ENCODE assay signal across 12 cellular contexts in genomic region chr5:16673241-16673998, GRCh38. TPM values are rescaled to one million over a fixed set of nuclear protein-coding genes. Genes with fewer than 3 reads are reported as not detected.
DNase-seq lines count a peak whose midpoint lies in the region; FAIRE-seq and TF ChIP-seq lines count a peak whose summit lies in the region.
"Had no signal": no experiment of that assay in that cellular context is flagged by ENCODE, and none has a peak within 500 bp of the region (broad histone marks: within the 10 kb centered on the region; RNA-seq: fewer than 3 reads in every experiment).

No MANE protein-coding gene starts in this region.

- H3K9me3 ChIP-seq in small intestine (ENCODE audit: control insufficient read depth, low read depth) (no peaks in the 10 kb centered on the region), adrenal gland (replicated peaks in 1 of 3) (no peaks in the 10 kb centered on the region), WERI-Rb-1 (ENCODE audit: severe bottlenecking) (no peaks in the 10 kb centered on the region)
- H3K9me3 ChIP-seq: A549 had no signal

- 67 to 71% (median 70%) methylated on average over 13 of the region's 13 CpGs for WGBS in small intestine, 3 donors
- 81 to 84% (median 82%) methylated on average over 13 of the region's 13 CpGs for WGBS in adrenal gland, 4 donors

- TF ChIP-seq POLR2A in adrenal gland (IDR thresholded peaks at IDR 0.05): no peak

- no peak for FAIRE-seq in small intestine (lab: Jason Lieb, UNC)
- FAIRE-seq: A549, endometrium had no signal

- no peak overlapping the region for H3K4me3 ChIP-seq in small intestine (ENCODE audit: low read depth in 1 of 2, low read length in 2 of 2)
- H3K4me3 ChIP-seq in adrenal gland: no peak overlapping the region
- H3K4me3 ChIP-seq in WERI-Rb-1 (ENCODE audit: low read depth, low read length): no peak overlapping the region
- H3K4me3 ChIP-seq: A549, SK-N-MC had no signal

- no peaks in the 10 kb centered on the region for H3K27me3 ChIP-seq in small intestine (ENCODE audit: control insufficient read depth in 2 of 2, insufficient read depth in 2 of 2, low read length in 2 of 2)
- no peaks in the 10 kb centered on the region for H3K27me3 ChIP-seq in adrenal gland
- no peaks in the 10 kb centered on the region for H3K27me3 ChIP-seq in WERI-Rb-1 (ENCODE audit: insufficient read depth, low read depth, severe bottlenecking)

- DNase-seq in NCI-H2081 (lab: John Stamatoyannopoulos, UW) (peak; percentile 49 to 71), NCI-H2081 treated with DMSO at 0.1 percent for 48 hours (lab: John Stamatoyannopoulos, UW) (no peak), SHP77 (lab: John Stamatoyannopoulos, UW) (peak; percentile 68 to 76), caudate nucleus (lab: John Stamatoyannopoulos, UW) (peak in 26 of 61 donors; percentile 6 to 74 (median 42)), small intestine (no peak), adrenal gland (no peak), WERI-Rb-1 (no peak)
- peak; percentile 39 for DNase-seq in stimulated activated CD4-positive, alpha-beta T cell treated with anti-CD3 and anti-CD28 coated beads, Interleukin-1b, Interleukin-23, amount 100 ng/mL, for 48 hours
- DNase-seq: MM.1S had no signal

- intact Hi-C loops in adrenal gland (cut with DNase I): no loop called here

- H3K4me1 ChIP-seq in small intestine (ENCODE audit: control insufficient read depth in 2 of 2, insufficient read depth in 1 of 2, low read depth in 1 of 2, low read length in 1 of 2) (no peaks in the 10 kb centered on the region), adrenal gland (replicated peaks in 1 of 2) (no peaks in the 10 kb centered on the region)
- H3K4me1 ChIP-seq: A549 had no signal

- H3K36me3 ChIP-seq in small intestine (ENCODE audit: control insufficient read depth in 2 of 2, insufficient read depth in 2 of 2, low read length in 2 of 2): peaks cover 7 to 20% of the 10 kb centered on the region in 2 donors
- H3K36me3 ChIP-seq in adrenal gland (replicated peaks in 1 of 2): no peaks in the 10 kb centered on the region
- peaks cover 88% of the 10 kb centered on the region for H3K36me3 ChIP-seq in WERI-Rb-1

- TF ChIP-seq CTCF in adrenal gland (IDR thresholded peaks at IDR 0.05) (no peak), WERI-Rb-1 (IDR thresholded peaks at IDR 0.05; ENCODE audit: low read depth, low read length) (no peak)

- H3K27ac ChIP-seq in caudate nucleus (ENCODE audit: low read depth, low read length): peak overlapping the region; percentile 58
- H3K27ac ChIP-seq in small intestine (ENCODE audit: low read depth in 1 of 2, low read length in 1 of 2): no peak overlapping the region
- H3K27ac ChIP-seq in adrenal gland: no peak overlapping the region
- H3K27ac ChIP-seq in WERI-Rb-1: no peak overlapping the region
- H3K27ac ChIP-seq: A549 had no signal

RNA-seq across cellular contexts. Expression of gene RETREG1, which starts 56.6 kb away (rescaled TPM):
- 10 to 100 TPM in 1 of 3 donors, 1 to 10 TPM in 2; 9.5 to 36.0 (median 9.5) TPM for polyA plus RNA-seq in small intestine
- total RNA-seq in adrenal gland: 1 to 10 TPM in 4 of 8 donors, under 1 TPM in 4; 0.06 to 4.0 (median 1.0) TPM
- polyA plus RNA-seq in adrenal gland: 1 to 10 TPM; 3.8 to 5.9 (median 4.4) TPM

Comparison
In these comparisons a context has a peak if more than half of its experiments do, and no peak if none do; other contexts are left out.
1. DNase-seq: peak in NCI-H2081 (2 of 2), SHP77 (2 of 2) and stimulated activated CD4-positive, alpha-beta T cell treated with anti-CD3 and anti-CD28 coated beads, Interleukin-1b, Interleukin-23, amount 100 ng/mL, for 48 hours (single experiment); none in NCI-H2081 treated with DMSO at 0.1 percent for 48 hours (single experiment), small intestine (single experiment), adrenal gland (0 of 7) and WERI-Rb-1 (single experiment).